ENCODE assay signal across 8 cellular contexts in genomic region chr5:5581080-5581479, GRCh38.
"Had no signal": no experiment of that assay in that cellular context is flagged by ENCODE, and none has a peak within 500 bp of the region (broad histone marks: within the 10 kb centered on the region; RNA-seq: fewer than 3 reads in every experiment).

No MANE protein-coding gene starts in this region.

- DNase-seq: GDM1, GF-D8 had no signal

- H3K4me3 ChIP-seq: GM12878 had no signal

- FAIRE-seq: G401.6, GM12878, GM12891, GM12892, GM18507, GM19239 had no signal

- ATAC-seq: GM12878 had no signal
